31 cellular contexts compared by ENCODE assay signal in genomic region chr13:31426395-31426794, GRCh38.
A peak's percentile ranks its signal among the peaks of the same experiment; 100 is the strongest.
DNase-seq lines count a peak whose midpoint lies in the region; ATAC-seq, FAIRE-seq and TF ChIP-seq lines count a peak whose summit lies in the region.
"Had no signal": no experiment of that assay in that cellular context is flagged by ENCODE, and none has a peak within 500 bp of the region (broad histone marks: within the 10 kb centered on the region; RNA-seq: fewer than 3 reads in every experiment).

No MANE protein-coding gene starts in this region.

- H3K79me2 ChIP-seq in HepG2 (ENCODE audit: insufficient read depth, low read length): no peaks in the 10 kb centered on the region

- DNase-seq in HepG2 (ENCODE audit: low spot score) (no peak), right lobe of liver (no peak)
- DNase-seq: 8988T; ACHN; AML-193; BE2C; C1 segment of cervical spinal cord; Caco-2; Calu3; CD4-positive, alpha-beta memory T cell; CD4-positive, alpha-beta T cell; CD4-positive, CD25-positive, alpha-beta regulatory T cell; CD8-positive, alpha-beta memory T cell; CD8-positive, alpha-beta T cell; COR-L47; DMS 273 treated with DMSO at 0.1 percent for 48 hours; DMS153; DMS53; DMS79; DMS79 treated with DMSO at 0.1 percent for 48 hours; DND-41; EL had no signal

- CTCF ChIA-PET in HepG2 (lab: Yijun Ruan, JAX; ENCODE audit: low intra/inter-chr PET ratio, low total read pairs): no interaction called here
- CTCF ChIA-PET in HEK293 (lab: Yijun Ruan, JAX): interaction anchor here (0.5 to 5.8 kb wide), 4 partner anchors 11 to 309 kb away, joined by 3 to 84 read pairs (median 4); no protein-coding TSS in a partner anchor

- no peak for TF ChIP-seq RAD21 in HepG2 (CRISPR knock-in tag; IDR thresholded peaks at IDR 0.05)

- TF ChIP-seq CTCF in HepG2 (CRISPR knock-in tag; IDR thresholded peaks at IDR 0.05) (no peak), right lobe of liver (IDR thresholded peaks at IDR 0.05) (no peak), HEK293 (tag by site-specific recombination; IDR thresholded peaks at IDR 0.05) (no peak)

- intact Hi-C loops in HepG2 (cut with micrococcal nuclease; ENCODE audit: unreplicated experiment): no loop called here
- intact Hi-C loops in right lobe of liver (cut with DNase I): loop anchor here in 1 of 2 donors (10.0 kb wide), 1 partner anchor 192 kb away; no protein-coding TSS in a partner anchor

- no peak for FAIRE-seq in HepG2 (lab: Jason Lieb, UNC)
- FAIRE-seq: A204.1, A549, D721Med had no signal

- H3K9me3 ChIP-seq in HepG2 (ENCODE audit: low read length) (no peaks in the 10 kb centered on the region), right lobe of liver (no peaks in the 10 kb centered on the region), HEK293 (ENCODE audit: control insufficient read depth, insufficient read depth, low read depth, low read length) (no peaks in the 10 kb centered on the region)
- H3K9me3 ChIP-seq: A549; BE2C; BLaER1; BLaER1 treated with 17β-estradiol and CSF1 and Interleukin-3, amounts not matched to agents 10 nM and 100 nM; Caco-2 had no signal

- no peaks in the 10 kb centered on the region for H3K4me1 ChIP-seq in HepG2 (ENCODE audit: insufficient read depth, low read length)
- no peaks in the 10 kb centered on the region for H3K4me1 ChIP-seq in right lobe of liver
- no peaks in the 10 kb centered on the region for H3K4me1 ChIP-seq in HEK293 (ENCODE audit: control insufficient read depth, insufficient read depth, low read length)
- H3K4me1 ChIP-seq: A549; BE2C; BLaER1; BLaER1 treated with 17β-estradiol and CSF1 and Interleukin-3, amounts not matched to agents 10 nM and 100 nM; Caco-2 had no signal

- H3K36me3 ChIP-seq in HepG2 (replicated peaks in 1 of 2; ENCODE audit: control insufficient read depth in 1 of 2, insufficient read depth in 2 of 2, low read length in 2 of 2) (no peaks in the 10 kb centered on the region), right lobe of liver (no peaks in the 10 kb centered on the region), HEK293 (ENCODE audit: control insufficient read depth in 2 of 2, insufficient read depth in 1 of 2, low read length in 2 of 2) (no peaks in the 10 kb centered on the region)
- H3K36me3 ChIP-seq: BE2C; BLaER1; BLaER1 treated with 17β-estradiol and CSF1 and Interleukin-3, amounts not matched to agents 10 nM and 100 nM had no signal

- TF ChIP-seq POLR2A in HepG2 (IDR thresholded peaks at IDR 0.05; ENCODE audit: insufficient read depth in 1 of 2, low read depth in 2 of 2, low read length in 2 of 2) (no peak), right lobe of liver (IDR thresholded peaks at IDR 0.05) (no peak)

- H3K4me3 ChIP-seq in HepG2 (replicated peaks in 1 of 3; ENCODE audit: insufficient read depth in 1 of 3, low read depth in 2 of 3, low read length in 3 of 3) (no peak overlapping the region), right lobe of liver (no peak overlapping the region), HEK293 (ENCODE audit: low read depth, low read length) (no peak overlapping the region)
- H3K4me3 ChIP-seq: A549; BLaER1; BLaER1 treated with 17β-estradiol and CSF1 and Interleukin-3, amounts not matched to agents 10 nM and 100 nM had no signal

- no peak overlapping the region for H3K27ac ChIP-seq in HepG2 (ENCODE audit: extremely low read length, insufficient read depth, low read length)
- no peak overlapping the region for H3K27ac ChIP-seq in right lobe of liver
- no peak overlapping the region for H3K27ac ChIP-seq in HEK293 (ENCODE audit: extremely low read depth, low read depth, low read length)
- H3K27ac ChIP-seq: 22Rv1; A549; BLaER1; BLaER1 treated with 17β-estradiol and CSF1 and Interleukin-3, amounts not matched to agents 10 nM and 100 nM; C4-2B had no signal

- in situ Hi-C loops in HepG2 (cut with HindIII; ENCODE audit: extremely low pct_ligation_motif_present, low pct_unique_long_range_greater_than_20kb): no loop called here

- H3K4me2 ChIP-seq in HepG2 (ENCODE audit: low read depth, low read length): no peak overlapping the region
- H3K4me2 ChIP-seq: A549; BLaER1; BLaER1 treated with 17β-estradiol and CSF1 and Interleukin-3, amounts not matched to agents 10 nM and 100 nM had no signal

- BruUV-seq in HepG2 (replicated peaks; lab: Mats Ljungman, UMichigan): no TSS peak

- H3K9ac ChIP-seq in HepG2 (ENCODE audit: insufficient read depth, low read depth, low read length): no peak overlapping the region
- H3K9ac ChIP-seq: BLaER1; BLaER1 treated with 17β-estradiol and CSF1 and Interleukin-3, amounts not matched to agents 10 nM and 100 nM had no signal

- TF ChIP-seq EP300 in HepG2 (IDR thresholded peaks at IDR 0.05; ENCODE audit: low read depth in 2 of 2, low read length in 2 of 2) (no peak), HepG2 (CRISPR knock-in tag; IDR thresholded peaks at IDR 0.05; ENCODE audit: borderline replicate concordance) (no peak)

- POLR2A ChIA-PET in HepG2 (lab: Yijun Ruan, JAX): no interaction called here
- POLR2A ChIA-PET in HEK293 (lab: Yijun Ruan, JAX): no interaction called here

- H3K27me3 ChIP-seq in HepG2 (ENCODE audit: control insufficient read depth in 1 of 2, insufficient read depth in 2 of 2, low read length in 2 of 2) (peaks cover 0 to 2% of the 10 kb centered on the region in 2 experiments; a peak in 1 of 5 replicates), right lobe of liver (no peaks in the 10 kb centered on the region)
- H3K27me3 ChIP-seq: BE2C; BLaER1; BLaER1 treated with 17β-estradiol and CSF1 and Interleukin-3, amounts not matched to agents 10 nM and 100 nM had no signal

- H4K20me1 ChIP-seq in HepG2 (ENCODE audit: insufficient read depth, low read length): no peaks in the 10 kb centered on the region
- H4K20me1 ChIP-seq: BLaER1; BLaER1 treated with 17β-estradiol and CSF1 and Interleukin-3, amounts not matched to agents 10 nM and 100 nM had no signal

- H2AFZ ChIP-seq in HepG2 (ENCODE audit: low read length): no peak overlapping the region

- ATAC-seq in HepG2: no peak
- ATAC-seq in right lobe of liver: no peak
- ATAC-seq in HG02973 (IDR thresholded peaks at IDR 0.05; ENCODE audit: unreplicated experiment): no peak
- ATAC-seq: A549; CD8-positive, alpha-beta T cell had no signal

TF ChIP-seq in HepG2, 621 proteins besides CTCF, POLR2A, EP300 and RAD21:
- TF ChIP-seq CREB1 (IDR thresholded peaks at IDR 0.05) (peak; percentile 79), CREB1 (CRISPR knock-in tag; IDR thresholded peaks at IDR 0.05) (no peak), POLR2AphosphoS2 (IDR thresholded peaks at IDR 0.05; ENCODE audit: low read depth, low read length) (no peak)

TF ChIP-seq in HEK293, 187 proteins besides CTCF, POLR2A, EP300 and RAD21:
- TF ChIP-seq, protein P1, sequence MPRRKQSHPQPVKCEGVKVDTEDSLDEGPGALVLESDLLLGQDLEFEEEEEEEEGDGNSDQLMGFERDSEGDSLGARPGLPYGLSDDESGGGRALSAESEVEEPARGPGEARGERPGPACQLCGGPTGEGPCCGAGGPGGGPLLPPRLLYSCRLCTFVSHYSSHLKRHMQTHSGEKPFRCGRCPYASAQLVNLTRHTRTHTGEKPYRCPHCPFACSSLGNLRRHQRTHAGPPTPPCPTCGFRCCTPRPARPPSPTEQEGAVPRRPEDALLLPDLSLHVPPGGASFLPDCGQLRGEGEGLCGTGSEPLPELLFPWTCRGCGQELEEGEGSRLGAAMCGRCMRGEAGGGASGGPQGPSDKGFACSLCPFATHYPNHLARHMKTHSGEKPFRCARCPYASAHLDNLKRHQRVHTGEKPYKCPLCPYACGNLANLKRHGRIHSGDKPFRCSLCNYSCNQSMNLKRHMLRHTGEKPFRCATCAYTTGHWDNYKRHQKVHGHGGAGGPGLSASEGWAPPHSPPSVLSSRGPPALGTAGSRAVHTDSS (tag by site-specific recombination; IDR thresholded peaks at IDR 0.05): peak; percentile 91
- no peak for TF ChIP-seq ZNF76 (tag by site-specific recombination; IDR thresholded peaks at IDR 0.05; ENCODE audit: borderline replicate concordance, low read depth)
